9 cellular contexts compared by ENCODE assay signal in genomic region chr16:13390093-13390985, GRCh38.
DNase-seq lines count a peak whose midpoint lies in the region; ATAC-seq and TF ChIP-seq lines count a peak whose summit lies in the region.
"Had no signal": no experiment of that assay in that cellular context is flagged by ENCODE, and none has a peak within 500 bp of the region (broad histone marks: within the 10 kb centered on the region; RNA-seq: fewer than 3 reads in every experiment).

No MANE protein-coding gene starts in this region.

- POLR2A ChIA-PET in SK-N-SH (lab: Yijun Ruan, JAX): no interaction called here

- H3F3A ChIP-seq in SK-N-SH (replicated peaks; ENCODE audit: insufficient read depth) (no peaks in the 10 kb centered on the region), MM.1S (ENCODE audit: insufficient read depth, low read length) (no peaks in the 10 kb centered on the region)

- H3K27me3 ChIP-seq in parathyroid adenoma (ENCODE audit: control insufficient read depth, insufficient read depth, low read length) (no peaks in the 10 kb centered on the region), SK-N-SH (ENCODE audit: insufficient read depth) (no peaks in the 10 kb centered on the region), MM.1S (replicated peaks; ENCODE audit: insufficient read depth, low read length) (no peaks in the 10 kb centered on the region)

- H3K36me3 ChIP-seq in parathyroid adenoma (ENCODE audit: control insufficient read depth, insufficient read depth, low read length) (no peaks in the 10 kb centered on the region), SK-N-SH (replicated peaks in 1 of 2; ENCODE audit: control insufficient read depth in 1 of 2, insufficient read depth in 2 of 2, low read length in 1 of 2) (no peaks in the 10 kb centered on the region), MM.1S (replicated peaks; ENCODE audit: insufficient read depth, low read length) (no peaks in the 10 kb centered on the region)

- H3K4me2 ChIP-seq in parathyroid adenoma (ENCODE audit: low read length) (peak overlapping the region; percentile 42), SK-N-SH (no peak overlapping the region), MM.1S (ENCODE audit: low read depth, low read length) (no peak overlapping the region)

- H3K4me1 ChIP-seq in parathyroid adenoma (peaks cover 23% of the 10 kb centered on the region), SK-N-SH (ENCODE audit: control insufficient read depth in 1 of 2, insufficient read depth in 2 of 2, low read depth in 1 of 2, low read length in 1 of 2) (no peaks in the 10 kb centered on the region), MM.1S (ENCODE audit: low read length) (no peaks in the 10 kb centered on the region)

- TF ChIP-seq EP300 in SK-N-SH (IDR thresholded peaks at IDR 0.05; ENCODE audit: borderline replicate concordance in 1 of 2, low read depth in 1 of 2, low read length in 1 of 2): no peak

- H2AFZ ChIP-seq in parathyroid adenoma: peak overlapping the region; percentile 45
- H2AFZ ChIP-seq in SK-N-SH (ENCODE audit: low read depth): no peak overlapping the region
- no peak overlapping the region for H2AFZ ChIP-seq in MM.1S (ENCODE audit: low read length)

- H3K4me3 ChIP-seq in parathyroid adenoma (ENCODE audit: low read depth, low read length): peak overlapping the region; percentile 8
- H3K4me3 ChIP-seq in SK-N-SH (ENCODE audit: low read depth in 2 of 2, low read length in 1 of 2): no peak overlapping the region
- H3K4me3 ChIP-seq in MM.1S (ENCODE audit: low read length): no peak overlapping the region

- 2% methylated on average over 7 of the region's 7 CpGs for WGBS in SK-N-SH (ENCODE audit: low lambda C conversion rate)

- H3K9ac ChIP-seq in parathyroid adenoma: no peak overlapping the region
- no peak overlapping the region for H3K9ac ChIP-seq in SK-N-SH
- H3K9ac ChIP-seq in MM.1S (ENCODE audit: low read length): no peak overlapping the region

- H3K79me2 ChIP-seq in parathyroid adenoma: no peaks in the 10 kb centered on the region
- H3K79me2 ChIP-seq in SK-N-SH (ENCODE audit: insufficient read depth): no peaks in the 10 kb centered on the region
- no peaks in the 10 kb centered on the region for H3K79me2 ChIP-seq in MM.1S (ENCODE audit: low read length)

- CTCF ChIA-PET in SK-N-SH (lab: Yijun Ruan, JAX): no interaction called here

- ATAC-seq in GM19035 (IDR thresholded peaks at IDR 0.05; ENCODE audit: unreplicated experiment) (peak; percentile 64), HG02798 (IDR thresholded peaks at IDR 0.05; ENCODE audit: poor library complexity, unreplicated experiment) (peak; percentile 72), HG02970 (IDR thresholded peaks at IDR 0.05; ENCODE audit: low FRiP score, unreplicated experiment) (no peak)

- H4K20me1 ChIP-seq in SK-N-SH (ENCODE audit: insufficient read depth): no peaks in the 10 kb centered on the region
- no peaks in the 10 kb centered on the region for H4K20me1 ChIP-seq in MM.1S (ENCODE audit: insufficient read depth, low read length)

- H3K9me3 ChIP-seq in parathyroid adenoma (ENCODE audit: control insufficient read depth, low read length) (no peaks in the 10 kb centered on the region), SK-N-SH (no peaks in the 10 kb centered on the region), MM.1S (replicated peaks; ENCODE audit: insufficient read depth, low read length) (no peaks in the 10 kb centered on the region)

- peak; percentile 28 for DNase-seq in NCI-H2107 (lab: John Stamatoyannopoulos, UW)
- DNase-seq in SK-N-SH: no peak
- no peak for DNase-seq in activated CD8-positive, alpha-beta memory T cell treated with anti-CD3 and anti-CD28 coated beads for 24 hours
- DNase-seq in MM.1S: no peak
- DNase-seq: NCI-H2227 treated with DMSO at 0.1 percent for 48 hours had no signal

- no peak for TF ChIP-seq RAD21 in SK-N-SH (IDR thresholded peaks at IDR 0.05; ENCODE audit: low read length)

- no peaks in the 10 kb centered on the region for H3K9me2 ChIP-seq in SK-N-SH
- no peaks in the 10 kb centered on the region for H3K9me2 ChIP-seq in MM.1S (replicated peaks; ENCODE audit: insufficient read depth, low read length)

- no peak for TF ChIP-seq CTCF in parathyroid adenoma (IDR thresholded peaks at IDR 0.05)
- TF ChIP-seq CTCF in SK-N-SH (IDR thresholded peaks at IDR 0.05): no peak
- no peak for TF ChIP-seq CTCF in MM.1S (IDR thresholded peaks at IDR 0.05; ENCODE audit: low read length)

- H3K27ac ChIP-seq in parathyroid adenoma (peak overlapping the region; percentile 57), SK-N-SH (ENCODE audit: low read depth in 2 of 2, low read length in 1 of 2) (no peak overlapping the region), MM.1S (ENCODE audit: low read length) (no peak overlapping the region)

TF ChIP-seq in SK-N-SH, 30 proteins besides CTCF, POLR2A, EP300 and RAD21:
- no peak for TF ChIP-seq ELF1 (IDR thresholded peaks at IDR 0.05)
- no peak for TF ChIP-seq JUND (IDR thresholded peaks at IDR 0.05)
- no peak for TF ChIP-seq RCOR1 (IDR thresholded peaks at IDR 0.05; ENCODE audit: low read length)
- TF ChIP-seq MAX (IDR thresholded peaks at IDR 0.05; ENCODE audit: low read depth): no peak
- TF ChIP-seq USF2 (IDR thresholded peaks at IDR 0.05; ENCODE audit: borderline replicate concordance, low read depth, low read length): no peak
- TF ChIP-seq GABPA (IDR thresholded peaks at IDR 0.05; ENCODE audit: low read depth): no peak
- TF ChIP-seq GATA2 (CRISPR knock-in tag; IDR thresholded peaks at IDR 0.05): no peak
- TF ChIP-seq RXRA (IDR thresholded peaks at IDR 0.05; ENCODE audit: borderline replicate concordance, low read depth): no peak
- TF ChIP-seq IRF3 (IDR thresholded peaks at IDR 0.05; ENCODE audit: low read depth, low read length): no peak
- TF ChIP-seq NRF1 (IDR thresholded peaks at IDR 0.05; ENCODE audit: low read depth, low read length): no peak
- no peak for TF ChIP-seq SMC3 (IDR thresholded peaks at IDR 0.05; ENCODE audit: low read depth, low read length)
- TF ChIP-seq, protein P1, sequence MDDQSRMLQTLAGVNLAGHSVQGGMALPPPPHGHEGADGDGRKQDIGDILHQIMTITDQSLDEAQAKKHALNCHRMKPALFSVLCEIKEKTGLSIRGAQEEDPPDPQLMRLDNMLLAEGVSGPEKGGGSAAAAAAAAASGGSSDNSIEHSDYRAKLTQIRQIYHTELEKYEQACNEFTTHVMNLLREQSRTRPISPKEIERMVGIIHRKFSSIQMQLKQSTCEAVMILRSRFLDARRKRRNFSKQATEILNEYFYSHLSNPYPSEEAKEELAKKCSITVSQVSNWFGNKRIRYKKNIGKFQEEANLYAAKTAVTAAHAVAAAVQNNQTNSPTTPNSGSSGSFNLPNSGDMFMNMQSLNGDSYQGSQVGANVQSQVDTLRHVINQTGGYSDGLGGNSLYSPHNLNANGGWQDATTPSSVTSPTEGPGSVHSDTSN (IDR thresholded peaks at IDR 0.05): no peak
- no peak for TF ChIP-seq NFIC (IDR thresholded peaks at IDR 0.05; ENCODE audit: borderline replicate concordance)
